Comparison of ENCODE assay signal across 8 cellular contexts in the genomic region with DNA sequence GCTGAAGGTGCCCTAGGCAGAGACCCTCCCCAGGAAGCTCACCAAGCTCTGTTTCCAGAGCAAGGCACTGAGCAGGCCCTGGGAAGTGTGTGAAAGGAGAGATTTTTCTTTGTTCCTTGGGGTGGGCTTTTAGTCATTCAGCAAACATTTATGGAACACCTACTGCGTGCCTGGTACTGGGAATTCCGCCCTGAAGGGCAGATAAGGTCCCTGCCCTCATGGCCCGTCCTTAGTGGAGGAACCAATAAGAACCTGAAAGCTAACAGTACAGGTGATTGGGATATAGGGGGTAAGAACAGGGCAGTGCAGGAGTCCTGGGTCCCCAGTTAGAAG. TPM values are rescaled to one million over a fixed set of nuclear protein-coding genes. Genes with fewer than 3 reads are reported as not detected.
A peak's percentile ranks its signal among the peaks of the same experiment; 100 is the strongest.
DNase-seq lines count a peak whose midpoint lies in the region; ATAC-seq and TF ChIP-seq lines count a peak whose summit lies in the region.

No MANE protein-coding gene starts in this region.

- no peaks in the 10 kb centered on the region for H4K20me1 ChIP-seq in hepatocyte (ENCODE audit: insufficient read depth, poor library complexity, severe bottlenecking)
- no peaks in the 10 kb centered on the region for H4K20me1 ChIP-seq in smooth muscle cell (ENCODE audit: low read depth)

- peaks cover 3% of the 10 kb centered on the region for H3F3A ChIP-seq in smooth muscle cell (ENCODE audit: low read depth)

- H3K36me3 Mint-ChIP-seq in activated CD4-positive, alpha-beta memory T cell treated with anti-CD3 and anti-CD28 coated beads for 36 hours: peaks cover 5% of the 10 kb centered on the region

- H3K9me3 ChIP-seq in hepatocyte (ENCODE audit: low read depth): no peaks in the 10 kb centered on the region
- H3K9me3 ChIP-seq in smooth muscle cell (replicated peaks; ENCODE audit: low read depth): no peaks in the 10 kb centered on the region

- H3K27ac ChIP-seq in hepatocyte: peak overlapping the region; percentile 98
- H3K27ac ChIP-seq in smooth muscle cell (ENCODE audit: low read depth): peak overlapping the region; percentile 92

- H3K9me3 Mint-ChIP-seq in activated CD4-positive, alpha-beta memory T cell treated with anti-CD3 and anti-CD28 coated beads for 36 hours: no peaks in the 10 kb centered on the region

- H3K4me1 Mint-ChIP-seq in activated CD4-positive, alpha-beta memory T cell treated with anti-CD3 and anti-CD28 coated beads for 36 hours (ENCODE audit: low read depth): peaks cover 32% of the 10 kb centered on the region

- intact Hi-C loops in activated CD4-positive, alpha-beta memory T cell treated with anti-CD3 and anti-CD28 coated beads for 36 hours (cut with micrococcal nuclease): loop anchor here (2.0 to 5.0 kb wide), 2 partner anchors 18 to 38 kb away; a partner anchor contains a TSS

- no peak for TF ChIP-seq CTCF in HFF-Myc (IDR thresholded peaks at IDR 0.05; ENCODE audit: low read depth, low read length, missing control alignments)
- TF ChIP-seq CTCF in hepatocyte (IDR thresholded peaks at IDR 0.05; ENCODE audit: poor library complexity): no peak
- no peak for TF ChIP-seq CTCF in smooth muscle cell (IDR thresholded peaks at IDR 0.05; ENCODE audit: borderline replicate concordance, insufficient read depth, poor library complexity, severe bottlenecking)

- H3K4me1 ChIP-seq in hepatocyte (ENCODE audit: insufficient read depth) (peaks cover 8% of the 10 kb centered on the region), smooth muscle cell (ENCODE audit: low read depth) (peaks cover 4% of the 10 kb centered on the region)

- ATAC-seq in GM18873 (IDR thresholded peaks at IDR 0.05; ENCODE audit: low FRiP score, unreplicated experiment): no peak
- no peak for ATAC-seq in HG03439 (IDR thresholded peaks at IDR 0.05; ENCODE audit: unreplicated experiment)

- H3K4me3 Mint-ChIP-seq in activated CD4-positive, alpha-beta memory T cell treated with anti-CD3 and anti-CD28 coated beads for 36 hours: peak overlapping the region; percentile 89

- H3K27me3 Mint-ChIP-seq in activated CD4-positive, alpha-beta memory T cell treated with anti-CD3 and anti-CD28 coated beads for 36 hours: no peaks in the 10 kb centered on the region

- H3K79me2 ChIP-seq in hepatocyte: peaks cover 37% of the 10 kb centered on the region
- peaks cover 4% of the 10 kb centered on the region for H3K79me2 ChIP-seq in smooth muscle cell (ENCODE audit: low read depth)

- no peaks in the 10 kb centered on the region for H3K9me2 ChIP-seq in hepatocyte (replicated peaks; ENCODE audit: insufficient read depth)

- CTCF ChIA-PET in activated CD4-positive, alpha-beta memory T cell treated with anti-CD3 and anti-CD28 coated beads for 36 hours (lab: Charles Lee): interaction anchor here (0.6 to 1.3 kb wide), 5 partner anchors 20 to 148 kb away, joined by 3 to 5 read pairs (median 3); a partner anchor contains a TSS

- H3K27me3 ChIP-seq in hepatocyte (no peaks in the 10 kb centered on the region), smooth muscle cell (ENCODE audit: low read depth) (no peaks in the 10 kb centered on the region)

- H3K36me3 ChIP-seq in hepatocyte (replicated peaks; ENCODE audit: insufficient read depth, low read depth): no peaks in the 10 kb centered on the region
- no peaks in the 10 kb centered on the region for H3K36me3 ChIP-seq in smooth muscle cell (ENCODE audit: low read depth)

- no peak for DNase-seq in HFF-Myc (ENCODE audit: extremely low read depth, low read depth)
- no peak for DNase-seq in activated CD4-positive, alpha-beta memory T cell treated with anti-CD3 and anti-CD28 coated beads for 36 hours
- peak; percentile 45 for DNase-seq in hepatocyte (ENCODE audit: low spot score)
- DNase-seq in smooth muscle cell (lab: John Stamatoyannopoulos, UW; ENCODE audit: unreplicated experiment): no peak
- no peak for DNase-seq in CD1c-positive myeloid dendritic cell (ENCODE audit: extremely low spot score)
- no peak for DNase-seq in Ammon's horn (ENCODE audit: low spot score)

- 46% methylated on average over 3 of the region's 3 CpGs for WGBS in hepatocyte (ENCODE audit: low lambda C conversion rate, missing lambda C conversion rate)
- 40% methylated on average over 3 of the region's 3 CpGs for WGBS in smooth muscle cell (ENCODE audit: low lambda C conversion rate)

- H3K9ac ChIP-seq in smooth muscle cell (ENCODE audit: low read depth): peak overlapping the region; percentile 77

- POLR2A ChIA-PET in activated CD4-positive, alpha-beta memory T cell treated with anti-CD3 and anti-CD28 coated beads for 36 hours (lab: Charles Lee): interaction anchor here (0.9 to 2.0 kb wide), 7 partner anchors 13 to 113 kb away, joined by 3 to 10 read pairs (median 3); a partner anchor contains a TSS

- H2AFZ ChIP-seq in hepatocyte (peak overlapping the region; percentile 43), smooth muscle cell (ENCODE audit: low read depth) (no peak overlapping the region)

- H3K4me2 ChIP-seq in hepatocyte: peak overlapping the region; percentile 88
- peak overlapping the region; percentile 86 for H3K4me2 ChIP-seq in smooth muscle cell

- peak overlapping the region; percentile 51 for H3K4me3 ChIP-seq in HFF-Myc (replicated peaks; ENCODE audit: low read depth, low read length)
- H3K4me3 ChIP-seq in hepatocyte: peak overlapping the region; percentile 60
- peak overlapping the region; percentile 50 for H3K4me3 ChIP-seq in smooth muscle cell

- peak overlapping the region; percentile 93 for H3K27ac Mint-ChIP-seq in activated CD4-positive, alpha-beta memory T cell treated with anti-CD3 and anti-CD28 coated beads for 36 hours

RNA-seq across cellular contexts. Expression of a gene that starts 3.9 kb away (rescaled TPM):
- total RNA-seq in activated CD4-positive, alpha-beta memory T cell treated with anti-CD3 and anti-CD28 coated beads for 36 hours: 10 to 100 TPM; 68.2 to 75.2 TPM
- total RNA-seq in hepatocyte: 40.9 and 43.2 TPM in 2 replicates
- polyA plus RNA-seq in hepatocyte: 93.7 and 107 TPM in 2 replicates
- 88.3 and 135 TPM in 2 replicates for total RNA-seq in smooth muscle cell
- polyA plus RNA-seq in smooth muscle cell: 114 and 149 TPM in 2 replicates

RNA-seq across cellular contexts. Expression of a gene that starts 10.0 kb away (rescaled TPM):
- total RNA-seq in activated CD4-positive, alpha-beta memory T cell treated with anti-CD3 and anti-CD28 coated beads for 36 hours: 1 to 10 TPM; 1.0 to 1.2 TPM
- total RNA-seq in hepatocyte: not detected in 2 replicates
- not detected in 2 replicates for polyA plus RNA-seq in hepatocyte
- total RNA-seq in smooth muscle cell: not detected in 2 replicates
- polyA plus RNA-seq in smooth muscle cell: 2.1 TPM in 1 of 2 replicates, not detected in the other

RNA-seq across cellular contexts. Expression of a gene that starts 12.6 kb away (rescaled TPM):
- not detected for total RNA-seq in activated CD4-positive, alpha-beta memory T cell treated with anti-CD3 and anti-CD28 coated beads for 36 hours
- total RNA-seq in hepatocyte (not detected in 2 replicates), smooth muscle cell (not detected in 2 replicates)
- polyA plus RNA-seq in hepatocyte (not detected in 2 replicates), smooth muscle cell (0.27 and 0.71 TPM in 2 replicates)

RNA-seq across cellular contexts. Expression of a gene that starts 17.7 kb away (rescaled TPM):
- 100 to 1,000 TPM; 160 to 169 TPM for total RNA-seq in activated CD4-positive, alpha-beta memory T cell treated with anti-CD3 and anti-CD28 coated beads for 36 hours
- total RNA-seq in hepatocyte (35.3 and 50.7 TPM in 2 replicates), smooth muscle cell (35.3 and 36.8 TPM in 2 replicates)
- polyA plus RNA-seq in hepatocyte (44.0 and 45.2 TPM in 2 replicates), smooth muscle cell (57.8 and 61.5 TPM in 2 replicates)

RNA-seq across cellular contexts. Expression of a gene that starts 21.9 kb away (rescaled TPM):
- 100 to 1,000 TPM; 345 to 358 TPM for total RNA-seq in activated CD4-positive, alpha-beta memory T cell treated with anti-CD3 and anti-CD28 coated beads for 36 hours
- total RNA-seq in hepatocyte (104 and 118 TPM in 2 replicates), smooth muscle cell (38.9 and 43.8 TPM in 2 replicates)
- polyA plus RNA-seq in hepatocyte (150 and 152 TPM in 2 replicates), smooth muscle cell (84.6 and 85.8 TPM in 2 replicates)
